27 cellular contexts compared by ENCODE assay signal in genomic region chr3:104546301-104546700, GRCh38.
A peak's percentile ranks its signal among the peaks of the same experiment; 100 is the strongest.
DNase-seq lines count a peak whose midpoint lies in the region; ATAC-seq, FAIRE-seq and TF ChIP-seq lines count a peak whose summit lies in the region.
"Had no signal": no experiment of that assay in that cellular context is flagged by ENCODE, and none has a peak within 500 bp of the region (broad histone marks: within the 10 kb centered on the region; RNA-seq: fewer than 3 reads in every experiment).

No MANE protein-coding gene starts in this region.

- no peak overlapping the region for H3K4me3 Mint-ChIP-seq in MCF 10A (ENCODE audit: unreplicated experiment)
- H3K4me3 Mint-ChIP-seq: CD14-positive monocyte had no signal

- H3K36me3 ChIP-seq in breast epithelium (no peaks in the 10 kb centered on the region), keratinocyte (ENCODE audit: control insufficient read depth in 2 of 2, extremely low read depth in 1 of 2, insufficient read depth in 2 of 2, low read length in 2 of 2) (no peaks in the 10 kb centered on the region)
- H3K36me3 ChIP-seq: BE2C, SJCRH30 had no signal

- no TSS peak for BruUV-seq in MCF 10A (replicated peaks; lab: Mats Ljungman, UMichigan)

- TF ChIP-seq POLR2A in breast epithelium (IDR thresholded peaks at IDR 0.05), result no peak

- DNase-seq in MCF 10A (ENCODE audit: unreplicated experiment), result peak; percentile 31
- DNase-seq in breast epithelium (ENCODE audit: low spot score in 2 of 2), result no peak
- peak; percentile 33 for DNase-seq in amniotic epithelial cell (ENCODE audit: low read depth)
- no peak for DNase-seq in keratinocyte (ENCODE audit: low read depth, low spot score)
- DNase-seq in left ventricle myocardium superior, result no peak
- DNase-seq in stimulated activated CD4-positive, alpha-beta T cell treated with anti-CD3 and anti-CD28 coated beads, Interleukin-4, amount 100 ng/mL, for 4 hours, result no peak
- DNase-seq: 8988T, ACHN, BE2C, Calu3, DMS53, GM23248, H9, Kasumi-1, NCI-H1694, NCI-H2171, NCI-H345, NCI-H510A treated with DMSO at 0.1 percent for 48 hours, NCI-H774, PC-9, SJCRH30 had no signal

- TF ChIP-seq CTCF in MCF 10A (IDR thresholded peaks at IDR 0.05; ENCODE audit: unreplicated experiment), result no peak
- TF ChIP-seq CTCF in breast epithelium (IDR thresholded peaks at IDR 0.05), result no peak
- TF ChIP-seq CTCF in keratinocyte (optimal IDR thresholded peaks at IDR 0.05 in 1 of 3, IDR thresholded peaks at IDR 0.05 in 1 of 3, conservative IDR thresholded peaks at IDR 0.05 in 1 of 3; ENCODE audit: extremely low read depth in 1 of 3, insufficient read depth in 2 of 3, low read length in 3 of 3), result no peak

- H3K27me3 ChIP-seq in breast epithelium, result no peaks in the 10 kb centered on the region
- no peaks in the 10 kb centered on the region for H3K27me3 ChIP-seq in keratinocyte (ENCODE audit: control insufficient read depth, extremely low read depth, insufficient read depth, low read length)
- H3K27me3 ChIP-seq: BE2C, SJCRH30 had no signal

- ATAC-seq in left ventricle myocardium superior (no peak), HG03108 (IDR thresholded peaks at IDR 0.05; ENCODE audit: unreplicated experiment) (no peak)
- ATAC-seq: K562, Right ventricle myocardium inferior had no signal

- CTCF ChIA-PET in MCF 10A (lab: Yijun Ruan, JAX), result no interaction called here

- no peak overlapping the region for H3K27ac Mint-ChIP-seq in MCF 10A (ENCODE audit: low read depth, unreplicated experiment)
- H3K27ac Mint-ChIP-seq: CD14-positive monocyte, H9 had no signal

- no peaks in the 10 kb centered on the region for H3K27me3 Mint-ChIP-seq in MCF 10A (ENCODE audit: insufficient read depth, unreplicated experiment)

- no peaks in the 10 kb centered on the region for H3K9me3 Mint-ChIP-seq in MCF 10A (ENCODE audit: unreplicated experiment)

- H3K4me3 ChIP-seq in breast epithelium, result no peak overlapping the region
- H3K4me3 ChIP-seq in keratinocyte (ENCODE audit: control insufficient read depth in 2 of 3, extremely low read depth in 1 of 3, insufficient read depth in 2 of 3, low read depth in 1 of 3, low read length in 3 of 3), result no peak overlapping the region
- H3K4me3 ChIP-seq: GM23248, K562, PC-9, SJCRH30 had no signal

- intact Hi-C loops in MCF 10A (cut with micrococcal nuclease), result no loop called here
- intact Hi-C loops in breast epithelium (cut with DNase I; ENCODE audit: low total_unique reads), result no loop called here
- intact Hi-C loops in left ventricle myocardium superior (cut with micrococcal nuclease), result no loop called here

- H3K4me2 ChIP-seq in keratinocyte (ENCODE audit: control insufficient read depth, extremely low read depth, insufficient read depth, low read depth, low read length), result no peak overlapping the region
- H3K4me2 ChIP-seq: PC-9 had no signal

- no peaks in the 10 kb centered on the region for H3K36me3 Mint-ChIP-seq in MCF 10A (ENCODE audit: insufficient read depth, unreplicated experiment)
- H3K36me3 Mint-ChIP-seq: CD14-positive monocyte had no signal

- H3K27ac ChIP-seq in breast epithelium (no peak overlapping the region), keratinocyte (ENCODE audit: control insufficient read depth, insufficient read depth, low read length) (no peak overlapping the region)
- H3K27ac ChIP-seq: GM23248, PC-9, SJCRH30 had no signal

- FAIRE-seq in keratinocyte (lab: Jason Lieb, UNC), result peak; percentile 84
- FAIRE-seq: GM18507, HTR-8/SVneo, K562 had no signal

- no peaks in the 10 kb centered on the region for H3K4me1 Mint-ChIP-seq in MCF 10A (ENCODE audit: insufficient read depth, unreplicated experiment)
- H3K4me1 Mint-ChIP-seq: CD14-positive monocyte had no signal

- no peaks in the 10 kb centered on the region for H4K20me1 ChIP-seq in keratinocyte (ENCODE audit: control insufficient read depth, extremely low read depth, insufficient read depth, low read length)

- dilution Hi-C loops in keratinocyte (cut with MboI; ENCODE audit: extremely low pct_ligation_motif_present, low sequenced_read_pairs), result no loop called here

- H3K79me2 ChIP-seq in keratinocyte (ENCODE audit: control insufficient read depth, insufficient read depth, low read length), result no peaks in the 10 kb centered on the region

- no peak overlapping the region for H2AFZ ChIP-seq in keratinocyte (ENCODE audit: control insufficient read depth, low read length)
- H2AFZ ChIP-seq: GM23248, PC-9 had no signal

- no peaks in the 10 kb centered on the region for H3K9me1 ChIP-seq in keratinocyte (ENCODE audit: control insufficient read depth, extremely low read depth, insufficient read depth, low read length)

- POLR2A ChIA-PET in MCF 10A (lab: Yijun Ruan, JAX), result no interaction called here

- no peak overlapping the region for H3K9ac ChIP-seq in keratinocyte (ENCODE audit: control insufficient read depth, extremely low read depth, insufficient read depth, low read length)
- H3K9ac ChIP-seq: GM23248 had no signal

- H3K9me3 ChIP-seq in breast epithelium (no peaks in the 10 kb centered on the region), keratinocyte (ENCODE audit: control insufficient read depth, low read depth, low read length) (no peaks in the 10 kb centered on the region)
- H3K9me3 ChIP-seq: BE2C, SJCRH30 had no signal

- H3K4me1 ChIP-seq in breast epithelium (no peaks in the 10 kb centered on the region), keratinocyte (ENCODE audit: control insufficient read depth, extremely low read depth, insufficient read depth, low read length) (peaks cover 4% of the 10 kb centered on the region)
- H3K4me1 ChIP-seq: BE2C, SJCRH30 had no signal

Comparison
In these comparisons a context has a peak if more than half of its experiments do, and no peak if none do; other contexts are left out.
1. DNase-seq: peak in MCF 10A (single experiment) and amniotic epithelial cell (single experiment); none in breast epithelium (0 of 2), keratinocyte (single experiment), left ventricle myocardium superior (single experiment) and stimulated activated CD4-positive, alpha-beta T cell treated with anti-CD3 and anti-CD28 coated beads, Interleukin-4, amount 100 ng/mL, for 4 hours (0 of 2).